In genomic region chr17:74404802-74405201, GRCh38 we compare ENCODE assay signal across 22 cellular contexts. TPM values are rescaled to one million over a fixed set of nuclear protein-coding genes. Genes with fewer than 3 reads are reported as not detected.
DNase-seq lines count a peak whose midpoint lies in the region; ATAC-seq and TF ChIP-seq lines count a peak whose summit lies in the region.
"Had no signal": no experiment of that assay in that cellular context is flagged by ENCODE, and none has a peak within 500 bp of the region (broad histone marks: within the 10 kb centered on the region; RNA-seq: fewer than 3 reads in every experiment).

No MANE protein-coding gene starts in this region.

- H3K27me3 Mint-ChIP-seq in GM23338 (ENCODE audit: insufficient read depth, low read depth, poor library complexity) (peaks cover 11% of the 10 kb centered on the region), glutamatergic neuron (ENCODE audit: unreplicated experiment) (peaks cover 8% of the 10 kb centered on the region), type B pancreatic cell (peaks cover 3% of the 10 kb centered on the region)

- TF ChIP-seq CTCF in GM23338 (conservative IDR thresholded peaks at IDR 0.05; ENCODE audit: low read depth in 2 of 2): no peak
- TF ChIP-seq CTCF in glutamatergic neuron (IDR thresholded peaks at IDR 0.05; ENCODE audit: partially characterized antibody, unreplicated experiment): no peak
- TF ChIP-seq CTCF in type B pancreatic cell (conservative IDR thresholded peaks at IDR 0.05): no peak

- peaks cover 14% of the 10 kb centered on the region for H3K4me1 ChIP-seq in GM23338 (ENCODE audit: insufficient read depth)
- H3K4me1 ChIP-seq in neuronal stem cell (ENCODE audit: control insufficient read depth in 2 of 2, insufficient read depth in 1 of 2, low read depth in 1 of 2, low read length in 2 of 2): peaks cover 0 to 13% of the 10 kb centered on the region in 2 donors

- no peaks in the 10 kb centered on the region for H3K79me2 ChIP-seq in GM23338 (replicated peaks; ENCODE audit: insufficient read depth)

- H3K4ac ChIP-seq in neuronal stem cell (ENCODE audit: low read length): no peak overlapping the region

- H3K4me2 ChIP-seq in GM23338 (peak overlapping the region; percentile 75), neuronal stem cell (ENCODE audit: insufficient read depth, low read length, poor library complexity, severe bottlenecking) (peak overlapping the region; percentile 40)

- no peak overlapping the region for H3K9ac ChIP-seq in neuronal stem cell (ENCODE audit: low read depth, low read length, poor library complexity)

- H2BK5ac ChIP-seq in neuronal stem cell (ENCODE audit: low read length): no peak overlapping the region

- no peak overlapping the region for H2AK5ac ChIP-seq in neuronal stem cell (ENCODE audit: low read depth, low read length)

- peak overlapping the region; percentile 78 for H3K27ac ChIP-seq in GM23338 (ENCODE audit: low read depth)
- H3K27ac ChIP-seq in neuronal stem cell (replicated peaks; ENCODE audit: low read length): no peak overlapping the region

- H3K9me3 Mint-ChIP-seq in GM23338 (no peaks in the 10 kb centered on the region), glutamatergic neuron (ENCODE audit: unreplicated experiment) (peaks cover 1% of the 10 kb centered on the region), type B pancreatic cell (no peaks in the 10 kb centered on the region)
- H3K9me3 Mint-ChIP-seq: CD8-positive, alpha-beta memory T cell had no signal

- H3K27ac Mint-ChIP-seq in GM23338 (peak overlapping the region; percentile 27; the same call in 1 of the 2 replicates), glutamatergic neuron (ENCODE audit: unreplicated experiment) (peak overlapping the region; percentile 85), type B pancreatic cell (no peak overlapping the region)
- H3K27ac Mint-ChIP-seq: CD8-positive, alpha-beta memory T cell; IgD-negative memory B cell had no signal

- 0 out of 2 replicates have a peak, but pooled peaks cover 4% of the 10 kb centered on the region for H3F3A ChIP-seq in GM23338 (replicated peaks; ENCODE audit: low read depth)

- no CpG with 5 or more reads among the region's 6 CpGs for WGBS in neuronal stem cell (ENCODE audit: extremely low coverage in 2 of 2, insufficient read length in 2 of 2, insufficient replicate concordance in 1 of 2), 2 donors

- DNase-seq in GM23338 (ENCODE audit: low spot score) (no peak), NCI-H69 (lab: John Stamatoyannopoulos, UW) (peak; percentile 33), glutamatergic neuron (no peak), neuronal stem cell (ENCODE audit: low spot score) (no peak), type B pancreatic cell (ENCODE audit: extremely low spot score, unreplicated experiment) (no peak), NCI-H82 treated with DMSO at 0.1 percent for 48 hours (lab: John Stamatoyannopoulos, UW; ENCODE audit: unreplicated experiment) (no peak), head of caudate nucleus (no peak)
- DNase-seq: ACHN; C1 segment of cervical spinal cord; CD8-positive, alpha-beta memory T cell; DMS79 treated with DMSO at 0.1 percent for 48 hours; Kasumi-1; MM.1S; NCI-H1092; NCI-H2081 treated with DMSO at 0.1 percent for 48 hours; SW 1271; T-helper 2 cell had no signal

- no peak overlapping the region for H4K91ac ChIP-seq in neuronal stem cell (ENCODE audit: low read depth, low read length, poor library complexity)

- no peak overlapping the region for H3K14ac ChIP-seq in neuronal stem cell (ENCODE audit: low read length)

- H3K4me3 Mint-ChIP-seq in GM23338 (peak overlapping the region; percentile 20; the same call in 2 of the 3 replicates), glutamatergic neuron (ENCODE audit: unreplicated experiment) (peak overlapping the region; percentile 67), type B pancreatic cell (no peak overlapping the region)
- H3K4me3 Mint-ChIP-seq: CD8-positive, alpha-beta memory T cell; IgD-negative memory B cell had no signal

- H3K9me2 ChIP-seq in GM23338 (ENCODE audit: insufficient read depth): no peaks in the 10 kb centered on the region

- H3K79me1 ChIP-seq in neuronal stem cell (ENCODE audit: low read depth, low read length): no peaks in the 10 kb centered on the region

- H3K4me3 ChIP-seq in GM23338: peak overlapping the region; percentile 41
- H3K4me3 ChIP-seq in neuronal stem cell (ENCODE audit: low read length in 2 of 2): no peak overlapping the region

- H2BK120ac ChIP-seq in neuronal stem cell (ENCODE audit: low read depth, low read length): no peak overlapping the region

- H2AFZ ChIP-seq in GM23338 (peak overlapping the region; percentile 94), neuronal stem cell (ENCODE audit: low read length) (no peak overlapping the region)

- H2BK12ac ChIP-seq in neuronal stem cell (ENCODE audit: low read length): no peak overlapping the region

- H3K18ac ChIP-seq in neuronal stem cell (ENCODE audit: low read length): no peak overlapping the region

- H3K4me1 Mint-ChIP-seq in GM23338 (peaks cover 16% of the 10 kb centered on the region), glutamatergic neuron (ENCODE audit: low read depth, unreplicated experiment) (peaks cover 13% of the 10 kb centered on the region), type B pancreatic cell (ENCODE audit: unreplicated experiment) (peaks cover 13% of the 10 kb centered on the region)

- H2BK15ac ChIP-seq in neuronal stem cell (ENCODE audit: low read length): no peak overlapping the region

- H3K27me3 ChIP-seq in GM23338 (ENCODE audit: insufficient read depth) (no peaks in the 10 kb centered on the region), neuronal stem cell (ENCODE audit: control insufficient read depth in 3 of 3, insufficient read depth in 3 of 3, low read depth in 1 of 3, low read length in 3 of 3) (no peaks in the 10 kb centered on the region)

- intact Hi-C loops in head of caudate nucleus (cut with DNase I): no loop called here

- H4K20me1 ChIP-seq in GM23338 (replicated peaks; ENCODE audit: insufficient read depth): no peaks in the 10 kb centered on the region

- H3K36me3 Mint-ChIP-seq in GM23338 (ENCODE audit: low read depth) (no peaks in the 10 kb centered on the region), glutamatergic neuron (ENCODE audit: unreplicated experiment) (no peaks in the 10 kb centered on the region), type B pancreatic cell (no peaks in the 10 kb centered on the region)
- H3K36me3 Mint-ChIP-seq: CD8-positive, alpha-beta memory T cell; IgD-negative memory B cell had no signal

- ATAC-seq in GM23338: no peak
- ATAC-seq: HCT116, Panc1 had no signal

- H3K9me3 ChIP-seq in neuronal stem cell (replicated peaks in 1 of 2; ENCODE audit: control insufficient read depth in 2 of 2, insufficient read depth in 1 of 2, low read depth in 1 of 2, low read length in 2 of 2): no peaks in the 10 kb centered on the region

- H3K36me3 ChIP-seq in GM23338 (ENCODE audit: insufficient read depth) (no peaks in the 10 kb centered on the region), neuronal stem cell (replicated peaks in 1 of 2; ENCODE audit: control insufficient read depth in 2 of 2, insufficient read depth in 2 of 2, low read length in 2 of 2) (no peaks in the 10 kb centered on the region)

- no peak overlapping the region for H4K8ac ChIP-seq in neuronal stem cell (ENCODE audit: low read depth, low read length)

- no peak overlapping the region for H3K23ac ChIP-seq in neuronal stem cell (ENCODE audit: low read depth, low read length, poor library complexity)

TF ChIP-seq in GM23338, 12 proteins besides CTCF, POLR2A, EP300 and RAD21 (continues in another document):
- TF ChIP-seq, protein P1, sequence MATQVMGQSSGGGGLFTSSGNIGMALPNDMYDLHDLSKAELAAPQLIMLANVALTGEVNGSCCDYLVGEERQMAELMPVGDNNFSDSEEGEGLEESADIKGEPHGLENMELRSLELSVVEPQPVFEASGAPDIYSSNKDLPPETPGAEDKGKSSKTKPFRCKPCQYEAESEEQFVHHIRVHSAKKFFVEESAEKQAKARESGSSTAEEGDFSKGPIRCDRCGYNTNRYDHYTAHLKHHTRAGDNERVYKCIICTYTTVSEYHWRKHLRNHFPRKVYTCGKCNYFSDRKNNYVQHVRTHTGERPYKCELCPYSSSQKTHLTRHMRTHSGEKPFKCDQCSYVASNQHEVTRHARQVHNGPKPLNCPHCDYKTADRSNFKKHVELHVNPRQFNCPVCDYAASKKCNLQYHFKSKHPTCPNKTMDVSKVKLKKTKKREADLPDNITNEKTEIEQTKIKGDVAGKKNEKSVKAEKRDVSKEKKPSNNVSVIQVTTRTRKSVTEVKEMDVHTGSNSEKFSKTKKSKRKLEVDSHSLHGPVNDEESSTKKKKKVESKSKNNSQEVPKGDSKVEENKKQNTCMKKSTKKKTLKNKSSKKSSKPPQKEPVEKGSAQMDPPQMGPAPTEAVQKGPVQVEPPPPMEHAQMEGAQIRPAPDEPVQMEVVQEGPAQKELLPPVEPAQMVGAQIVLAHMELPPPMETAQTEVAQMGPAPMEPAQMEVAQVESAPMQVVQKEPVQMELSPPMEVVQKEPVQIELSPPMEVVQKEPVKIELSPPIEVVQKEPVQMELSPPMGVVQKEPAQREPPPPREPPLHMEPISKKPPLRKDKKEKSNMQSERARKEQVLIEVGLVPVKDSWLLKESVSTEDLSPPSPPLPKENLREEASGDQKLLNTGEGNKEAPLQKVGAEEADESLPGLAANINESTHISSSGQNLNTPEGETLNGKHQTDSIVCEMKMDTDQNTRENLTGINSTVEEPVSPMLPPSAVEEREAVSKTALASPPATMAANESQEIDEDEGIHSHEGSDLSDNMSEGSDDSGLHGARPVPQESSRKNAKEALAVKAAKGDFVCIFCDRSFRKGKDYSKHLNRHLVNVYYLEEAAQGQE (IDR thresholded peaks at IDR 0.05; ENCODE audit: unreplicated experiment): no peak
- TF ChIP-seq EZH2 (IDR thresholded peaks at IDR 0.05; ENCODE audit: low read depth, unreplicated experiment): no peak
- TF ChIP-seq NANOG (IDR thresholded peaks at IDR 0.05; ENCODE audit: borderline replicate concordance): no peak

RNA-seq across cellular contexts. Expression of gene GPRC5C, which starts 27.1 kb away (rescaled TPM):
- total RNA-seq in GM23338 (2014; rRNA removed; shearing (Covaris generic)): 20.7 and 22.4 TPM in 2 replicates
- polyA plus RNA-seq in GM23338 (2016; fragmentation: Nextera tagmentation; extraction: Ambion mirVana): 8.9 and 9.0 TPM in 2 replicates
- 93.3 TPM for total RNA-seq in glutamatergic neuron (ENCODE audit: unreplicated experiment)
- 39.2 TPM for polyA plus RNA-seq in neuronal stem cell (2013, experiment 1 of 2)
- 37.9 TPM for polyA plus RNA-seq in neuronal stem cell (2013, experiment 2 of 2)
- 52.0 and 64.3 TPM in 2 replicates for total RNA-seq in type B pancreatic cell (ENCODE audit: low replicate concordance)
- polyA plus RNA-seq: CD8-positive, alpha-beta memory T cell had no signal

RNA-seq across cellular contexts. Expression of gene GPR142, which starts 37.5 kb away (rescaled TPM):
- not detected in 2 replicates for total RNA-seq in GM23338 (2014; rRNA removed; shearing (Covaris generic))
- polyA plus RNA-seq in GM23338 (2016; fragmentation: Nextera tagmentation; extraction: Ambion mirVana): not detected in 2 replicates
- total RNA-seq in glutamatergic neuron (ENCODE audit: unreplicated experiment) (20.7 TPM), type B pancreatic cell (ENCODE audit: low replicate concordance) (4.1 and 8.8 TPM in 2 replicates)
- polyA plus RNA-seq in neuronal stem cell (2013, experiment 1 of 2): 0.22 TPM
- polyA plus RNA-seq in neuronal stem cell (2013, experiment 2 of 2): 0.24 TPM
- total RNA-seq: CD8-positive, alpha-beta memory T cell; G401; SK-MEL-5 had no signal
- polyA plus RNA-seq: CD8-positive, alpha-beta memory T cell; IgD-negative memory B cell had no signal

RNA-seq across cellular contexts. Expression of gene BTBD17, which starts 43.1 kb away (rescaled TPM):
- total RNA-seq in GM23338 (2014; rRNA removed; shearing (Covaris generic)): 4.9 and 5.0 TPM in 2 replicates
- polyA plus RNA-seq in GM23338 (2016; fragmentation: Nextera tagmentation; extraction: Ambion mirVana): 1.7 and 1.9 TPM in 2 replicates
- total RNA-seq in glutamatergic neuron (ENCODE audit: unreplicated experiment): 310 TPM
- 17.6 TPM for polyA plus RNA-seq in neuronal stem cell (2013, experiment 1 of 2)
- 17.1 TPM for polyA plus RNA-seq in neuronal stem cell (2013, experiment 2 of 2)
- total RNA-seq in type B pancreatic cell (ENCODE audit: low replicate concordance): 5.2 and 5.7 TPM in 2 replicates
- total RNA-seq: CD8-positive, alpha-beta memory T cell; G401; SK-MEL-5 had no signal
- polyA plus RNA-seq: CD8-positive, alpha-beta memory T cell; IgD-negative memory B cell had no signal

Comparison
In these comparisons a context has a peak if more than half of its experiments do, and no peak if none do; other contexts are left out.
1. RNA of gene BTBD17, which starts 43.1 kb away (total RNA-seq): 310 TPM in glutamatergic neuron (single experiment); 5.2 to 5.7 TPM in type B pancreatic cell and 4.9 to 5.0 TPM in GM23338; every median in the first group is over 10 times any median in the second.